ENCODE assay signal across 13 cellular contexts in genomic region chr11:77560605-77561004, GRCh38. TPM values are rescaled to one million over a fixed set of nuclear protein-coding genes. Genes with fewer than 3 reads are reported as not detected.
DNase-seq lines count a peak whose midpoint lies in the region; ATAC-seq and TF ChIP-seq lines count a peak whose summit lies in the region.
"Had no signal": no experiment of that assay in that cellular context is flagged by ENCODE, and none has a peak within 500 bp of the region (broad histone marks: within the 10 kb centered on the region; RNA-seq: fewer than 3 reads in every experiment).

No MANE protein-coding gene starts in this region.

- H4K20me1 ChIP-seq in hepatocyte (ENCODE audit: insufficient read depth, poor library complexity, severe bottlenecking) = no peaks in the 10 kb centered on the region
- H4K20me1 ChIP-seq: BLaER1 had no signal

- no peaks in the 10 kb centered on the region for H3K79me2 ChIP-seq in hepatocyte

- H3K4me3 ChIP-seq in HFF-Myc (replicated peaks; ENCODE audit: low read depth, low read length) (no peak overlapping the region), hepatocyte (no peak overlapping the region), body of pancreas (no peak overlapping the region)
- H3K4me3 ChIP-seq: BLaER1 had no signal

- H3K27ac Mint-ChIP-seq in WTC11 = peak overlapping the region; percentile 8; the same call in 1 of the 2 replicates

- CTCF ChIA-PET in WTC11 (lab: Charles Lee) = interaction anchor here (0.7 to 1.5 kb wide), 2 partner anchors 12 to 365 kb away, joined by 3 to 4 read pairs; no protein-coding TSS in a partner anchor

- no peak for TF ChIP-seq POLR2A in body of pancreas (IDR thresholded peaks at IDR 0.05)

- intact Hi-C loops in body of pancreas (cut with DNase I) = no loop called here

- H3K27ac ChIP-seq in hepatocyte (peak overlapping the region; percentile 85), body of pancreas (no peak overlapping the region)
- H3K27ac ChIP-seq: BLaER1 had no signal

- H3K9me3 ChIP-seq in hepatocyte (ENCODE audit: low read depth) (no peaks in the 10 kb centered on the region), body of pancreas (no peaks in the 10 kb centered on the region)

- no peak for ATAC-seq in WTC11
- no peak for ATAC-seq in body of pancreas
- ATAC-seq in HG03139 (IDR thresholded peaks at IDR 0.05; ENCODE audit: unreplicated experiment) = no peak
- ATAC-seq: left ventricle myocardium superior had no signal

- no peaks in the 10 kb centered on the region for H3K36me3 Mint-ChIP-seq in WTC11

- H3K4me2 ChIP-seq in hepatocyte = no peak overlapping the region
- H3K4me2 ChIP-seq: BLaER1 had no signal

- TF ChIP-seq CTCF in HFF-Myc (IDR thresholded peaks at IDR 0.05; ENCODE audit: low read depth, low read length, missing control alignments) (no peak), WTC11 (IDR thresholded peaks at IDR 0.05) (no peak), hepatocyte (IDR thresholded peaks at IDR 0.05; ENCODE audit: poor library complexity) (no peak), body of pancreas (IDR thresholded peaks at IDR 0.05) (no peak)

- 80% methylated on average over 2 of the region's 2 CpGs for WGBS in hepatocyte (ENCODE audit: low lambda C conversion rate, missing lambda C conversion rate)
- 93 to 95% methylated on average over 2 of the region's 2 CpGs for whole genome bisulfite sequencing in body of pancreas, 2 donors

- no peak overlapping the region for H3K4me3 Mint-ChIP-seq in WTC11

- H3K36me3 ChIP-seq in hepatocyte (replicated peaks; ENCODE audit: insufficient read depth, low read depth) (no peaks in the 10 kb centered on the region), body of pancreas (replicated peaks in 1 of 2; ENCODE audit: insufficient read depth in 1 of 2, low read depth in 2 of 2) (no peaks in the 10 kb centered on the region)
- H3K36me3 ChIP-seq: BLaER1 had no signal

- no peaks in the 10 kb centered on the region for H3K27me3 ChIP-seq in hepatocyte
- no peaks in the 10 kb centered on the region for H3K27me3 ChIP-seq in body of pancreas
- H3K27me3 ChIP-seq: BLaER1 had no signal

- H3K4me1 Mint-ChIP-seq in WTC11 = no peaks in the 10 kb centered on the region

- DNase-seq in ACHN = peak; percentile 12
- peak; percentile 31 for DNase-seq in HFF-Myc (ENCODE audit: extremely low read depth, low read depth)
- no peak for DNase-seq in WTC11 (ENCODE audit: low spot score)
- peak; percentile 29 for DNase-seq in hepatocyte (ENCODE audit: low spot score)
- DNase-seq in body of pancreas = no peak
- no peak for DNase-seq in T-helper 1 cell
- no peak for DNase-seq in stimulated activated CD4-positive, alpha-beta T cell treated with anti-CD3 and anti-CD28 coated beads, Interleukin-12 subunit alpha, Interleukin-12 subunit beta, amount 100 ng/mL, for 4 hours
- DNase-seq: activated naive CD4-positive, alpha-beta T cell treated with anti-CD3 and anti-CD28 coated beads, Interleukin-2, amount 50 U/mL, for 16 hours; GF-D8; left ventricle myocardium superior; NCI-H345 had no signal

- no peaks in the 10 kb centered on the region for H3K9me2 ChIP-seq in hepatocyte (replicated peaks; ENCODE audit: insufficient read depth)

- POLR2A ChIA-PET in WTC11 (lab: Charles Lee) = no interaction called here

- H3K4me1 ChIP-seq in hepatocyte (ENCODE audit: insufficient read depth) (peaks cover 3% of the 10 kb centered on the region), body of pancreas (no peaks in the 10 kb centered on the region)
- H3K4me1 ChIP-seq: BLaER1 had no signal

- H3K9me3 Mint-ChIP-seq in WTC11 = peaks cover 12% of the 10 kb centered on the region; the same call in 1 of the 2 replicates

- in situ Hi-C loops in ACHN (cut with HindIII; ENCODE audit: low pct_ligation_motif_present, low pct_unique_long_range_greater_than_20kb, low sequenced_read_pairs) = no loop called here

- H2AFZ ChIP-seq in hepatocyte = no peak overlapping the region

- no peaks in the 10 kb centered on the region; the same call in none of the 2 replicates for H3K27me3 Mint-ChIP-seq in WTC11 (ENCODE audit: low read depth)

TF ChIP-seq in WTC11, 78 proteins besides CTCF, POLR2A, EP300 and RAD21 (continues in another document):
- TF ChIP-seq RORB (CRISPR knock-in tag; IDR thresholded peaks at IDR 0.05) (no peak), USF1 (CRISPR knock-in tag; IDR thresholded peaks at IDR 0.05) (no peak), NR2C2 (CRISPR knock-in tag; IDR thresholded peaks at IDR 0.05) (no peak), KAT7 (CRISPR knock-in tag; IDR thresholded peaks at IDR 0.05; ENCODE audit: borderline replicate concordance) (no peak), FOXP1 (CRISPR knock-in tag; IDR thresholded peaks at IDR 0.05; ENCODE audit: borderline replicate concordance) (no peak), JAZF1 (CRISPR knock-in tag; IDR thresholded peaks at IDR 0.05) (no peak), SMAD3 (CRISPR knock-in tag; IDR thresholded peaks at IDR 0.05; ENCODE audit: borderline replicate concordance) (no peak), ZNF423 (CRISPR knock-in tag; IDR thresholded peaks at IDR 0.05) (no peak), EMX1 (CRISPR knock-in tag; IDR thresholded peaks at IDR 0.05) (no peak), ZNF671 (CRISPR knock-in tag; IDR thresholded peaks at IDR 0.05) (no peak), GABPB1 (CRISPR knock-in tag; IDR thresholded peaks at IDR 0.05) (no peak), HMGA2 (CRISPR knock-in tag; IDR thresholded peaks at IDR 0.05) (no peak), OVOL2 (CRISPR knock-in tag; IDR thresholded peaks at IDR 0.05; ENCODE audit: borderline replicate concordance) (no peak), ZBTB21 (CRISPR knock-in tag; IDR thresholded peaks at IDR 0.05; ENCODE audit: borderline replicate concordance) (no peak), GRHL2 (CRISPR knock-in tag; IDR thresholded peaks at IDR 0.05; ENCODE audit: insufficient replicate concordance, severe bottlenecking) (no peak)
- TF ChIP-seq, protein P1, sequence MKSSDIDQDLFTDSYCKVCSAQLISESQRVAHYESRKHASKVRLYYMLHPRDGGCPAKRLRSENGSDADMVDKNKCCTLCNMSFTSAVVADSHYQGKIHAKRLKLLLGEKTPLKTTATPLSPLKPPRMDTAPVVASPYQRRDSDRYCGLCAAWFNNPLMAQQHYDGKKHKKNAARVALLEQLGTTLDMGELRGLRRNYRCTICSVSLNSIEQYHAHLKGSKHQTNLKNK (CRISPR knock-in tag; IDR thresholded peaks at IDR 0.05) = no peak
- TF ChIP-seq, protein P2, sequence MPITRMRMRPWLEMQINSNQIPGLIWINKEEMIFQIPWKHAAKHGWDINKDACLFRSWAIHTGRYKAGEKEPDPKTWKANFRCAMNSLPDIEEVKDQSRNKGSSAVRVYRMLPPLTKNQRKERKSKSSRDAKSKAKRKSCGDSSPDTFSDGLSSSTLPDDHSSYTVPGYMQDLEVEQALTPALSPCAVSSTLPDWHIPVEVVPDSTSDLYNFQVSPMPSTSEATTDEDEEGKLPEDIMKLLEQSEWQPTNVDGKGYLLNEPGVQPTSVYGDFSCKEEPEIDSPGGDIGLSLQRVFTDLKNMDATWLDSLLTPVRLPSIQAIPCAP (CRISPR knock-in tag; IDR thresholded peaks at IDR 0.05) = no peak
- TF ChIP-seq, protein P3, sequence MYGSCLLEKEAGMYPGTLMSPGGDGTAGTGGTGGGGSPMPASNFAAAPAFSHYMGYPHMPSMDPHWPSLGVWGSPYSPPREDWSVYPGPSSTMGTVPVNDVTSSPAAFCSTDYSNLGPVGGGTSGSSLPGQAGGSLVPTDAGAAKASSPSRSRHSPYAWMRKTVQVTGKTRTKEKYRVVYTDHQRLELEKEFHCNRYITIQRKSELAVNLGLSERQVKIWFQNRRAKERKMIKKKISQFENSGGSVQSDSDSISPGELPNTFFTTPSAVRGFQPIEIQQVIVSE (CRISPR knock-in tag; IDR thresholded peaks at IDR 0.05; ENCODE audit: borderline replicate concordance) = no peak
- TF ChIP-seq, protein P4, sequence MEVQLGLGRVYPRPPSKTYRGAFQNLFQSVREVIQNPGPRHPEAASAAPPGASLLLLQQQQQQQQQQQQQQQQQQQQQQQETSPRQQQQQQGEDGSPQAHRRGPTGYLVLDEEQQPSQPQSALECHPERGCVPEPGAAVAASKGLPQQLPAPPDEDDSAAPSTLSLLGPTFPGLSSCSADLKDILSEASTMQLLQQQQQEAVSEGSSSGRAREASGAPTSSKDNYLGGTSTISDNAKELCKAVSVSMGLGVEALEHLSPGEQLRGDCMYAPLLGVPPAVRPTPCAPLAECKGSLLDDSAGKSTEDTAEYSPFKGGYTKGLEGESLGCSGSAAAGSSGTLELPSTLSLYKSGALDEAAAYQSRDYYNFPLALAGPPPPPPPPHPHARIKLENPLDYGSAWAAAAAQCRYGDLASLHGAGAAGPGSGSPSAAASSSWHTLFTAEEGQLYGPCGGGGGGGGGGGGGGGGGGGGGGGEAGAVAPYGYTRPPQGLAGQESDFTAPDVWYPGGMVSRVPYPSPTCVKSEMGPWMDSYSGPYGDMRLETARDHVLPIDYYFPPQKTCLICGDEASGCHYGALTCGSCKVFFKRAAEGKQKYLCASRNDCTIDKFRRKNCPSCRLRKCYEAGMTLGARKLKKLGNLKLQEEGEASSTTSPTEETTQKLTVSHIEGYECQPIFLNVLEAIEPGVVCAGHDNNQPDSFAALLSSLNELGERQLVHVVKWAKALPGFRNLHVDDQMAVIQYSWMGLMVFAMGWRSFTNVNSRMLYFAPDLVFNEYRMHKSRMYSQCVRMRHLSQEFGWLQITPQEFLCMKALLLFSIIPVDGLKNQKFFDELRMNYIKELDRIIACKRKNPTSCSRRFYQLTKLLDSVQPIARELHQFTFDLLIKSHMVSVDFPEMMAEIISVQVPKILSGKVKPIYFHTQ (CRISPR knock-in tag; IDR thresholded peaks at IDR 0.05) = no peak

RNA-seq across cellular contexts. Expression of gene AQP11, which starts 29.1 kb away (rescaled TPM):
- total RNA-seq in WTC11 (2021) (0.99 to 1.6 TPM (median 1.2 TPM) in 3 replicates), hepatocyte (6.6 and 11.7 TPM in 2 replicates), body of pancreas (1 to 10 TPM; 1.6 TPM)
- 9.3 and 13.5 TPM in 2 replicates for polyA plus RNA-seq in hepatocyte

Comparison
In these comparisons a context has a peak if more than half of its experiments do, and no peak if none do; other contexts are left out.
1. DNase-seq: peak in ACHN (single experiment), HFF-Myc (single experiment) and hepatocyte (single experiment); none in WTC11 (single experiment), body of pancreas (0 of 4), T-helper 1 cell (0 of 5) and stimulated activated CD4-positive, alpha-beta T cell treated with anti-CD3 and anti-CD28 coated beads, Interleukin-12 subunit alpha, Interleukin-12 subunit beta, amount 100 ng/mL, for 4 hours (single experiment).